Comparison of ENCODE assay signal across 21 cellular contexts in genomic region chr3:55534876-55535275, GRCh38. TPM values are rescaled to one million over a fixed set of nuclear protein-coding genes. Genes with fewer than 3 reads are reported as not detected.
"Had no signal": no experiment of that assay in that cellular context is flagged by ENCODE, and none has a peak within 500 bp of the region (broad histone marks: within the 10 kb centered on the region; RNA-seq: fewer than 3 reads in every experiment).

No MANE protein-coding gene starts in this region.

- H3K4me3 ChIP-seq: gastroesophageal sphincter, heart right ventricle, sigmoid colon had no signal

- DNase-seq: activated CD4-positive, alpha-beta T cell treated with anti-CD3 and anti-CD28 coated beads for 48 hours; activated CD4-positive, CD25-positive, alpha-beta regulatory T cell; activated CD8-positive, alpha-beta T cell treated with anti-CD3 and anti-CD28 coated beads for 36 hours; activated naive CD4-positive, alpha-beta T cell treated with Interleukin-2 at 50 U/mL for 16 hours; activated naive CD8-positive, alpha-beta T cell treated with anti-CD3 and anti-CD28 coated beads, Interleukin-2, amount 10 ng/mL, durations not matched to agents 7 days and 5 days; activated T-cell treated with anti-CD3 and anti-CD28 coated beads, Interleukin-2, amount 50 U/mL, for 24 hours; amygdala; caudate nucleus; endodermal cell; heart right ventricle; immature natural killer cell; midbrain; nucleus accumbens; sigmoid colon; stimulated activated CD4-positive, alpha-beta T cell treated with anti-CD3 and anti-CD28 coated beads, Interleukin-4, amount 100 ng/mL, for 4 hours; stimulated activated naive B cell treated with anti-CD40 and anti-IgM and Interleukin-4, amounts not matched to agents 10 μg/mL and 1 μg/mL and 100 μg/mL, for 72 hours; T1000 had no signal

- H3K27me3 ChIP-seq: gastroesophageal sphincter, heart right ventricle, sigmoid colon had no signal

- FAIRE-seq: colon, urothelium cell line had no signal

- H3K9me3 ChIP-seq: gastroesophageal sphincter, heart right ventricle, sigmoid colon had no signal

- H3K4me1 ChIP-seq: gastroesophageal sphincter, heart right ventricle, sigmoid colon had no signal

- H3K27ac ChIP-seq: gastroesophageal sphincter, heart right ventricle, sigmoid colon had no signal

- H3K36me3 ChIP-seq: gastroesophageal sphincter, heart right ventricle, sigmoid colon had no signal

RNA-seq across cellular contexts. Expression of gene WNT5A, which starts 47.8 kb away (rescaled TPM):
- total RNA-seq: activated CD8-positive, alpha-beta T cell treated with anti-CD3 and anti-CD28 coated beads for 36 hours; activated naive CD8-positive, alpha-beta T cell treated with anti-CD3 and anti-CD28 coated beads, Interleukin-2, amount 10 ng/mL, durations not matched to agents 7 days and 5 days; T-helper 1 cell treated with Interleukin-12 subunit alpha and Interleukin-12 subunit beta and Interleukin-4 antibody, amounts not matched to agents 30 ng/mL and 1 ng/mL, for 36 hours had no signal
- polyA plus RNA-seq: immature natural killer cell had no signal
